ENCODE assay signal across 22 cellular contexts in the genomic region with DNA sequence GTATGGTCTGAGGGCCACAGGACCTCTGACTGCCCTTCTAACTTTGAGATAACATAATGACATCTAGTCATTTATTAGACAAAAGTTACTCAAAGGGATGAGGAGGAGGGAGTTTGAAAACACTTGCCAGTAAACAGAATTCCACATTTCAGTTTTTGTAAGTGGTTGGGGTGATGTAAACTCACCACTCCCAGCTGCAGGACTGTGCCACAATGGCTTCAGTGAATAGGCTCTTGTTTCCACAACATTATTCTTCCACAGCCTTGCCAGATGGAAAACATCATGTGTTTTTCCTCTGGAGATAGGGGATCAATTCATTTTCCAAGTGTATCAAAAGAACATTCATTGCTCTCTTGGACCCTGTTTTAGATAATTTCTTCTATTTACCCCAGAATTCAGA.
"Had no signal": no experiment of that assay in that cellular context is flagged by ENCODE, and none has a peak within 500 bp of the region (broad histone marks: within the 10 kb centered on the region; RNA-seq: fewer than 3 reads in every experiment).

No MANE protein-coding gene starts in this region.

- H3K27me3 ChIP-seq: right lobe of liver, transverse colon had no signal

- H3K4me3 ChIP-seq: left ventricle myocardium inferior, right lobe of liver, smooth muscle cell, transverse colon had no signal

- H3K4me1 ChIP-seq: foreskin keratinocyte, left ventricle myocardium inferior, right lobe of liver, transverse colon had no signal

- ATAC-seq: activated CD4-positive, alpha-beta T cell treated with anti-CD3 and anti-CD28 coated beads for 36 hours; activated T-cell treated with anti-CD3 and anti-CD28 coated beads, Interleukin-2, amount 50 U/mL, for 4 hours; foreskin keratinocyte; natural killer cell treated with Interleukin-12 subunit alpha and Interleukin-12 subunit beta and Interleukin-15 and Interleukin-18, amount 100 ng/mL, for 72 hours; right lobe of liver; stimulated activated naive B cell treated with anti-CD40 and anti-IgM and Interleukin-4, amounts not matched to agents 10 μg/mL and 1 μg/mL and 100 μg/mL, for 72 hours had no signal

- H3K9me3 ChIP-seq: right lobe of liver, transverse colon had no signal

- H3K27ac ChIP-seq: epithelial cell of prostate, foreskin keratinocyte, left ventricle myocardium inferior, right lobe of liver, transverse colon had no signal

- H3K4me2 ChIP-seq: smooth muscle cell had no signal

- DNase-seq: activated B cell treated with CpG ODN at 0.5 μM for 24 hours; activated CD4-positive, alpha-beta T cell treated with anti-CD3 and anti-CD28 coated beads for 36 hours; activated CD4-positive, alpha-beta T cell treated with anti-CD3 and anti-CD28 coated beads, Interleukin-2, amount 50 U/mL, for 48 hours; activated CD8-positive, alpha-beta memory T cell treated with anti-CD3 and anti-CD28 coated beads, Interleukin-2, amount 50 U/mL, for 48 hours; activated naive CD4-positive, alpha-beta T cell treated with Interleukin-2 at 50 U/mL for 16 hours; activated naive CD8-positive, alpha-beta T cell treated with anti-CD3 and anti-CD28 coated beads for 36 hours; activated T-cell treated with anti-CD3 and anti-CD28 coated beads, Interleukin-2, amount 50 U/mL, for 4 hours; cerebellar nuclear complex; cortex of kidney; endodermal cell; foreskin keratinocyte; hypothalamus; left ventricle myocardium inferior; right lobe of liver; stimulated activated CD4-positive, alpha-beta T cell treated with anti-CD3 and anti-CD28 coated beads, Interleukin-15, amount 100 ng/mL, for 24 hours; stimulated activated CD8-positive, alpha-beta memory T cell treated with anti-CD3 and anti-CD28 coated beads, Interleukin-4, amount 100 ng/mL, for 48 hours; stimulated activated naive B cell treated with anti-CD40 and anti-IgM and Interleukin-4, amounts not matched to agents 10 μg/mL and 1 μg/mL and 100 μg/mL, for 72 hours; T1000; transverse colon had no signal

- H3K36me3 ChIP-seq: left ventricle myocardium inferior, right lobe of liver, transverse colon had no signal
